ENCODE assay signal across 24 cellular contexts in the genomic region with DNA sequence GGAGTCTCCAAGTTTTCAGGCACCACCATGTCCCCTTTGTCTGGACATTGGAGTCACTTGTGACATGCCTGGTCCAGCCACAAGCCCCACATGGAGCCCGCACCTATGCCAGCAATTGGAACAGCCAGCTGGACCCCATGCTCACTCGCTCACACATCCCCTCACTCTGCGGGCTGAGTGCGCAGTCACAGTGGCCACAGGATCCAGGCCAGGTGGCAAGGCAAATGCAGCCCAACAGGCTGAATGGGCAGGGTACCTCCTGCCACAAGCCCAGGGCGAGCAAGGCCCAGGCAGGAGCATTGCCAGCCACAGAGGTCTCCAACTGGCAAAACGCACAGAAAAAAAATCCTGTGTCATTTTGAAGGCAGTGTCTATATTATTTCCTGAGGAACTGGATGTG.
DNase-seq lines count a peak whose midpoint lies in the region; ATAC-seq, FAIRE-seq and TF ChIP-seq lines count a peak whose summit lies in the region.
"Had no signal": no experiment of that assay in that cellular context is flagged by ENCODE, and none has a peak within 500 bp of the region (broad histone marks: within the 10 kb centered on the region; RNA-seq: fewer than 3 reads in every experiment).

No MANE protein-coding gene starts in this region.

- H2AK5ac ChIP-seq in H9 (ENCODE audit: insufficient read length, low read length): no peak overlapping the region
- peak overlapping the region; percentile 8 for H2AK5ac ChIP-seq in neuronal stem cell (ENCODE audit: low read depth, low read length)

- H4K20me1 ChIP-seq in H9 (ENCODE audit: control insufficient read depth, insufficient read depth, insufficient read length) (no peaks in the 10 kb centered on the region), GM23338 (replicated peaks; ENCODE audit: insufficient read depth) (no peaks in the 10 kb centered on the region)
- H4K20me1 ChIP-seq: BLaER1 had no signal

- no peak overlapping the region for H2BK20ac ChIP-seq in H9 (ENCODE audit: low read depth, low read length, poor library complexity, severe bottlenecking)

- H3K9me3 ChIP-seq in H9 (ENCODE audit: control insufficient read depth, low read depth, low read length) (no peaks in the 10 kb centered on the region), neuronal stem cell (replicated peaks in 1 of 2; ENCODE audit: control insufficient read depth in 2 of 2, insufficient read depth in 1 of 2, low read depth in 1 of 2, low read length in 2 of 2) (no peaks in the 10 kb centered on the region)
- H3K9me3 ChIP-seq: BE2C, BLaER1 had no signal

- no peak overlapping the region for H3K18ac ChIP-seq in H9 (ENCODE audit: insufficient read length, low read depth, low read length)
- no peak overlapping the region for H3K18ac ChIP-seq in neuronal stem cell (ENCODE audit: low read length)

- H4K5ac ChIP-seq in H9 (ENCODE audit: insufficient read length, low read depth, low read length): no peak overlapping the region

- H4K91ac ChIP-seq in H9 (ENCODE audit: insufficient read length, low read depth, low read length): no peak overlapping the region
- no peak overlapping the region for H4K91ac ChIP-seq in neuronal stem cell (ENCODE audit: low read depth, low read length, poor library complexity)

- H3K9me3 Mint-ChIP-seq in H9 (no peaks in the 10 kb centered on the region), GM23338 (no peaks in the 10 kb centered on the region)
- H3K9me3 Mint-ChIP-seq: CD4-positive, alpha-beta memory T cell; CD4-positive, CD25-positive, alpha-beta regulatory T cell; CD8-positive, alpha-beta memory T cell had no signal

- no peaks in the 10 kb centered on the region for H3K9me2 ChIP-seq in GM23338 (ENCODE audit: insufficient read depth)

- H2BK5ac ChIP-seq in H9 (ENCODE audit: insufficient read length, low read length) (no peak overlapping the region), neuronal stem cell (ENCODE audit: low read length) (no peak overlapping the region)

- no CpG with 5 or more reads among the region's 6 CpGs for WGBS in H9 (ENCODE audit: extremely low coverage, insufficient read length, low lambda C conversion rate)
- WGBS in neuronal stem cell (ENCODE audit: extremely low coverage in 2 of 2, insufficient read length in 2 of 2, insufficient replicate concordance in 1 of 2), 2 donors: no CpG with 5 or more reads among the region's 6 CpGs

- H3K4me1 Mint-ChIP-seq in H9 (peaks cover 9% of the 10 kb centered on the region in 2 experiments), GM23338 (peaks cover 9% of the 10 kb centered on the region; the same call in 2 of the 3 replicates)
- H3K4me1 Mint-ChIP-seq: CD4-positive, alpha-beta memory T cell; CD4-positive, CD25-positive, alpha-beta regulatory T cell; CD8-positive, alpha-beta memory T cell had no signal

- FAIRE-seq in D721Med (lab: Jason Lieb, UNC): no peak
- FAIRE-seq: A204.1, G401.6, GM12878, GM12892, GM18507 had no signal

- H3K56ac ChIP-seq in H9 (ENCODE audit: insufficient read length, low read depth, low read length): no peak overlapping the region

- H2BK15ac ChIP-seq in H9 (ENCODE audit: low read depth, low read length) (no peak overlapping the region), neuronal stem cell (ENCODE audit: low read length) (no peak overlapping the region)

- ATAC-seq in GM23338 (no peak), HG03108 (IDR thresholded peaks at IDR 0.05; ENCODE audit: unreplicated experiment) (no peak)
- ATAC-seq: GM12878 had no signal

- no peak overlapping the region; a peak in 1 of 7 replicates for H3K27ac Mint-ChIP-seq in H9
- H3K27ac Mint-ChIP-seq in GM23338: no peak overlapping the region
- H3K27ac Mint-ChIP-seq: CD14-positive monocyte; CD4-positive, alpha-beta memory T cell; CD4-positive, CD25-positive, alpha-beta regulatory T cell; CD8-positive, alpha-beta memory T cell had no signal

- no peak overlapping the region for H2BK120ac ChIP-seq in H9 (ENCODE audit: low read depth, low read length, poor library complexity, severe bottlenecking)
- H2BK120ac ChIP-seq in neuronal stem cell (ENCODE audit: low read depth, low read length): no peak overlapping the region

- H3K4me3 Mint-ChIP-seq in H9 (no peak overlapping the region), GM23338 (no peak overlapping the region)
- H3K4me3 Mint-ChIP-seq: CD14-positive monocyte; CD4-positive, alpha-beta memory T cell; CD4-positive, CD25-positive, alpha-beta regulatory T cell; CD8-positive, alpha-beta memory T cell had no signal

- H3K27me3 Mint-ChIP-seq in H9 (ENCODE audit: low read depth) (no peaks in the 10 kb centered on the region), GM23338 (ENCODE audit: insufficient read depth, low read depth, poor library complexity) (peaks cover 1% of the 10 kb centered on the region)
- H3K27me3 Mint-ChIP-seq: CD4-positive, alpha-beta memory T cell; CD4-positive, CD25-positive, alpha-beta regulatory T cell; CD8-positive, alpha-beta memory T cell had no signal

- H2BK12ac ChIP-seq in H9 (ENCODE audit: insufficient read length, low read depth, low read length) (no peak overlapping the region), neuronal stem cell (ENCODE audit: low read length) (no peak overlapping the region)

- H3K79me1 ChIP-seq in H9 (ENCODE audit: insufficient read depth, low read depth, low read length, poor library complexity, severe bottlenecking): no peaks in the 10 kb centered on the region
- no peaks in the 10 kb centered on the region for H3K79me1 ChIP-seq in neuronal stem cell (ENCODE audit: low read depth, low read length)

- H3K4me2 ChIP-seq in H9 (ENCODE audit: insufficient read depth, insufficient read length, low read length): no peak overlapping the region
- no peak overlapping the region for H3K4me2 ChIP-seq in neuronal stem cell (ENCODE audit: insufficient read depth, low read length, poor library complexity, severe bottlenecking)
- no peak overlapping the region for H3K4me2 ChIP-seq in GM23338
- H3K4me2 ChIP-seq: BLaER1 had no signal

- H3K79me2 ChIP-seq in H9 (ENCODE audit: insufficient read depth, low read length) (no peaks in the 10 kb centered on the region), GM23338 (replicated peaks; ENCODE audit: insufficient read depth) (no peaks in the 10 kb centered on the region)

- DNase-seq in GDM1 (lab: John Stamatoyannopoulos, UW) (peak; percentile 55), H9 (no peak), neuronal stem cell (ENCODE audit: low spot score) (no peak), D721Med (ENCODE audit: insufficient read length, low spot score) (no peak), GM23338 (ENCODE audit: low spot score) (no peak), T-helper 1 cell (no peak)
- DNase-seq: 8988T; ACHN; BE2C; C1 segment of cervical spinal cord; CD4-positive, alpha-beta memory T cell; CD4-positive, CD25-positive, alpha-beta regulatory T cell; CD8-positive, alpha-beta memory T cell; COR-L47; DMS79 treated with DMSO at 0.1 percent for 48 hours had no signal

- H3K36me3 ChIP-seq in neuronal stem cell (replicated peaks in 1 of 2; ENCODE audit: control insufficient read depth in 2 of 2, insufficient read depth in 2 of 2, low read length in 2 of 2) (no peaks in the 10 kb centered on the region), GM23338 (ENCODE audit: insufficient read depth) (no peaks in the 10 kb centered on the region)
- H3K36me3 ChIP-seq: BE2C, BLaER1 had no signal

- no peaks in the 10 kb centered on the region for H3F3A ChIP-seq in GM23338 (replicated peaks; ENCODE audit: low read depth)

- no peak overlapping the region for H3T11ph ChIP-seq in H9 (ENCODE audit: low read length)

- H3K14ac ChIP-seq in H9 (ENCODE audit: insufficient read depth, low read length) (0 out of 2 replicates have a peak overlapping the region, but pooled peaks have one; percentile 2), neuronal stem cell (ENCODE audit: low read length) (peak overlapping the region; percentile 97)

- H3K9ac ChIP-seq in H9 (ENCODE audit: extremely low read depth, insufficient read length, low read length) (no peak overlapping the region), neuronal stem cell (ENCODE audit: low read depth, low read length, poor library complexity) (no peak overlapping the region)
- H3K9ac ChIP-seq: BLaER1 had no signal

- H3K4me1 ChIP-seq in H9 (ENCODE audit: insufficient read depth, low read length) (no peaks in the 10 kb centered on the region), neuronal stem cell (ENCODE audit: control insufficient read depth in 2 of 2, insufficient read depth in 1 of 2, low read depth in 1 of 2, low read length in 2 of 2) (no peaks in the 10 kb centered on the region), GM23338 (ENCODE audit: insufficient read depth) (peaks cover 5% of the 10 kb centered on the region; the same call in 1 of the 2 replicates)
- H3K4me1 ChIP-seq: BE2C, BLaER1 had no signal

- H3K27me3 ChIP-seq in H9 (ENCODE audit: insufficient read depth, low read length) (no peaks in the 10 kb centered on the region), neuronal stem cell (ENCODE audit: control insufficient read depth in 3 of 3, insufficient read depth in 3 of 3, low read depth in 1 of 3, low read length in 3 of 3) (peaks cover 0 to 3% (median 0%) of the 10 kb centered on the region in 3 experiments), GM23338 (ENCODE audit: insufficient read depth) (no peaks in the 10 kb centered on the region)
- H3K27me3 ChIP-seq: BE2C, BLaER1 had no signal

- no peak overlapping the region for H3K4me3 ChIP-seq in neuronal stem cell (ENCODE audit: low read length in 2 of 2)
- H3K4me3 ChIP-seq in GM23338: no peak overlapping the region
- H3K4me3 ChIP-seq: BLaER1, GM12878 had no signal

- no peak overlapping the region for H2AFZ ChIP-seq in H9 (ENCODE audit: low read length)
- no peak overlapping the region for H2AFZ ChIP-seq in neuronal stem cell (ENCODE audit: low read length)
- H2AFZ ChIP-seq in GM23338: no peak overlapping the region

- no peak for TF ChIP-seq CTCF in H9 (conservative IDR thresholded peaks at IDR 0.05)
- no peak for TF ChIP-seq CTCF in VCaP (conservative IDR thresholded peaks at IDR 0.05)
- no peak for TF ChIP-seq CTCF in D721Med (IDR thresholded peaks at IDR 0.05; ENCODE audit: insufficient read depth, missing control alignments)
- no peak for TF ChIP-seq CTCF in GM23338 (conservative IDR thresholded peaks at IDR 0.05; ENCODE audit: low read depth in 2 of 2)

- no peaks in the 10 kb centered on the region; a peak in 1 of 7 replicates for H3K36me3 Mint-ChIP-seq in H9 (ENCODE audit: insufficient read depth in 1 of 3, low read depth in 3 of 3)
- H3K36me3 Mint-ChIP-seq in GM23338 (ENCODE audit: low read depth): no peaks in the 10 kb centered on the region
- H3K36me3 Mint-ChIP-seq: CD4-positive, alpha-beta memory T cell; CD4-positive, CD25-positive, alpha-beta regulatory T cell; CD8-positive, alpha-beta memory T cell had no signal

- H3K23ac ChIP-seq in H9 (ENCODE audit: insufficient read length, low read depth, low read length): no peak overlapping the region
- no peak overlapping the region for H3K23ac ChIP-seq in neuronal stem cell (ENCODE audit: low read depth, low read length, poor library complexity)

- no peaks in the 10 kb centered on the region for H3K23me2 ChIP-seq in H9 (ENCODE audit: insufficient read length, low read depth, low read length, poor library complexity, severe bottlenecking)

- H4K8ac ChIP-seq in H9 (replicated peaks; ENCODE audit: insufficient read length, low read depth, low read length) (no peak overlapping the region), neuronal stem cell (ENCODE audit: low read depth, low read length) (no peak overlapping the region)

- no peak overlapping the region for H3K27ac ChIP-seq in H9 (ENCODE audit: insufficient read length, low read depth, low read length)
- peak overlapping the region; percentile 13; the same call in 1 of the 2 replicates for H3K27ac ChIP-seq in VCaP
- H3K27ac ChIP-seq in neuronal stem cell (replicated peaks; ENCODE audit: low read length): no peak overlapping the region
- H3K27ac ChIP-seq in GM23338 (ENCODE audit: low read depth): no peak overlapping the region
- H3K27ac ChIP-seq: BLaER1 had no signal

- H3K4ac ChIP-seq in H9 (ENCODE audit: low read depth, low read length) (no peak overlapping the region), neuronal stem cell (ENCODE audit: low read length) (no peak overlapping the region)
